ENCODE assay signal across 10 cellular contexts in genomic region chr2:223051580-223052375, GRCh38. TPM values are rescaled to one million over a fixed set of nuclear protein-coding genes. Genes with fewer than 3 reads are reported as not detected.
DNase-seq lines count a peak whose midpoint lies in the region; ATAC-seq and TF ChIP-seq lines count a peak whose summit lies in the region.
"Had no signal": no experiment of that assay in that cellular context is flagged by ENCODE, and none has a peak within 500 bp of the region (broad histone marks: within the 10 kb centered on the region; RNA-seq: fewer than 3 reads in every experiment).

Gene KCNE4, plus strand, starts transcription at chr2:223052190. Its CDS starts 641 bp downstream, at chr2:223052831.

- ATAC-seq in lower lobe of right lung (peak in 1 of 2 donors; percentile 20), HG03095 (IDR thresholded peaks at IDR 0.05; ENCODE audit: unreplicated experiment) (no peak), HG03457 (IDR thresholded peaks at IDR 0.05; ENCODE audit: unreplicated experiment) (no peak)
- ATAC-seq: GM12878 had no signal

- no peak for TF ChIP-seq CTCF in HFF-Myc (IDR thresholded peaks at IDR 0.05; ENCODE audit: low read depth, low read length, missing control alignments)
- TF ChIP-seq CTCF in lower lobe of right lung (IDR thresholded peaks at IDR 0.05), result no peak

- DNase-seq in HFF-Myc (ENCODE audit: extremely low read depth, low read depth) (no peak), lower lobe of right lung (no peak), superior temporal gyrus (ENCODE audit: extremely low spot score) (peak; percentile 32), NCI-H446 treated with DMSO at 0.1 percent for 48 hours (lab: John Stamatoyannopoulos, UW) (no peak), KG1 (lab: John Stamatoyannopoulos, UW) (no peak)
- DNase-seq: activated naive CD4-positive, alpha-beta T cell treated with anti-CD3 and anti-CD28 coated beads for 36 hours had no signal

- H3K4me1 ChIP-seq in lower lobe of right lung, result peaks cover 7% of the 10 kb centered on the region

- H3K4me3 ChIP-seq in HFF-Myc (replicated peaks; ENCODE audit: low read depth, low read length) (peak within 1 kb of the TSS; percentile 59), lower lobe of right lung (peak within 1 kb of the TSS; percentile 49)
- H3K4me3 ChIP-seq: GM12878 had no signal

- no peaks in the 10 kb centered on the region for H3K9me3 ChIP-seq in lower lobe of right lung

- H3K36me3 ChIP-seq in lower lobe of right lung, result no peaks in the 10 kb centered on the region

- H3K27ac ChIP-seq in cingulate gyrus (ENCODE audit: low read depth, low read length) (peak within 1 kb of the TSS; percentile 87), lower lobe of right lung (peak within 1 kb of the TSS; percentile 76)

- H3K27me3 ChIP-seq in lower lobe of right lung (ENCODE audit: low read depth), result no peaks in the 10 kb centered on the region

- intact Hi-C loops in lower lobe of right lung (cut with DNase I), result no loop called here

RNA-seq across cellular contexts. Expression of gene KCNE4, which starts in this region (rescaled TPM):
- 1.2 TPM for total RNA-seq in lower lobe of right lung
- total RNA-seq: activated naive CD4-positive, alpha-beta T cell treated with anti-CD3 and anti-CD28 coated beads for 36 hours; GM12878 had no signal
